ENCODE assay signal across 18 cellular contexts in the genomic region with DNA sequence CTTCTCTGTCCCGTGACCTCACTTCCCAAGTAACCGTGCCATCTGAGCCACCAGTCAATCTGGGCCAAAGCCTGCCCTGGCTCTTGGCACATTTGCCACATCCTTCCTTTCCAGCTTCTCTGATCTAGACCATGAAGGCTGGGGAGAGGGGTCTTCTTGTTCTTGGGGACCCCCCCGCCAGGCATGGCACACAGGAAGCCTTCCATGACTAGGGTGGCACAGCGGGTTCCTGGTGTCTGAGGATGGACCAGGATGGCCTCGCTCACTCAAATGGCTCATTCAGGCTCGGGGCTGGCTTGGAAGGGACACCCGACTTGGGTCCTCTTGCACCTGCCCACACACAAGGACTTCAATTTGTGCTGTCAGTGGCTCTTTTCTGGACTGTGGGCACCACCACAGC.
"Had no signal": no experiment of that assay in that cellular context is flagged by ENCODE, and none has a peak within 500 bp of the region (broad histone marks: within the 10 kb centered on the region; RNA-seq: fewer than 3 reads in every experiment).

No MANE protein-coding gene starts in this region.

- ATAC-seq: activated CD4-positive, alpha-beta T cell treated with anti-CD3 and anti-CD28 coated beads for 36 hours; activated CD8-positive, alpha-beta T cell treated with anti-CD3 and anti-CD28 coated beads, Interleukin-2, amount 10 ng/mL, durations not matched to agents 7 days and 5 days; activated naive CD4-positive, alpha-beta T cell treated with anti-CD3 and anti-CD28 coated beads, Interleukin-2, amount 50 U/mL, for 72 hours; activated T-cell treated with anti-CD3 and anti-CD28 coated beads, Interleukin-2, amount 50 U/mL, for 72 hours had no signal

- H3K27me3 Mint-ChIP-seq: activated B cell treated with CpG ODN at 0.5 μM for 24 hours; activated CD4-positive, alpha-beta T cell treated with anti-CD3 and anti-CD28 coated beads for 36 hours; naive B cell had no signal

- H3K9me3 Mint-ChIP-seq: activated B cell treated with CpG ODN at 0.5 μM for 24 hours; activated naive CD4-positive, alpha-beta T cell treated with anti-CD3 and anti-CD28 coated beads, Interleukin-2, amount 50 U/mL, for 72 hours; activated T-cell treated with anti-CD3 and anti-CD28 coated beads, Interleukin-2, amount 50 U/mL, for 72 hours; mesothelial cell of epicardium; naive B cell; neural crest cell had no signal

- H3K27ac Mint-ChIP-seq: activated B cell treated with CpG ODN at 0.5 μM for 24 hours; activated CD4-positive, alpha-beta T cell treated with anti-CD3 and anti-CD28 coated beads for 36 hours; activated CD8-positive, alpha-beta T cell treated with anti-CD3 and anti-CD28 coated beads, Interleukin-2, amount 10 ng/mL, durations not matched to agents 7 days and 5 days; activated T-cell treated with anti-CD3 and anti-CD28 coated beads, Interleukin-2, amount 50 U/mL, for 72 hours had no signal

- H3K4me1 Mint-ChIP-seq: activated B cell treated with CpG ODN at 0.5 μM for 24 hours; activated CD4-positive, alpha-beta T cell treated with anti-CD3 and anti-CD28 coated beads for 36 hours; neural crest cell had no signal

- H3K4me3 Mint-ChIP-seq: activated B cell treated with CpG ODN at 0.5 μM for 24 hours; activated CD4-positive, alpha-beta T cell treated with anti-CD3 and anti-CD28 coated beads for 36 hours; activated CD8-positive, alpha-beta T cell treated with anti-CD3 and anti-CD28 coated beads, Interleukin-2, amount 10 ng/mL, durations not matched to agents 7 days and 5 days; activated T-cell treated with anti-CD3 and anti-CD28 coated beads, Interleukin-2, amount 50 U/mL, for 72 hours; mesothelial cell of epicardium; neural crest cell had no signal

- DNase-seq: activated B cell treated with CpG ODN at 0.5 μM for 24 hours; activated CD4-positive, alpha-beta T cell treated with anti-CD3 and anti-CD28 coated beads for 36 hours; activated CD8-positive, alpha-beta T cell treated with anti-CD3 and anti-CD28 coated beads, Interleukin-2, amount 10 ng/mL, durations not matched to agents 7 days and 5 days; activated naive CD4-positive, alpha-beta T cell; activated T-cell treated with anti-CD3 and anti-CD28 coated beads for 4 hours; activated T-cell treated with anti-CD3 and anti-CD28 coated beads, Interleukin-2, amount 50 U/mL, for 72 hours; brain microvascular endothelial cell; caudate nucleus; dermis blood vessel endothelial cell; effector CD4-positive, alpha-beta T cell; glutamatergic neuron; naive B cell; nucleus accumbens; stimulated activated naive CD4-positive, alpha-beta T cell treated with Interleukin-2 at 50 U/mL for 16 hours; transverse colon had no signal

- H3K36me3 Mint-ChIP-seq: activated naive CD4-positive, alpha-beta T cell treated with anti-CD3 and anti-CD28 coated beads, Interleukin-2, amount 50 U/mL, for 72 hours had no signal
